Comparison of ENCODE assay signal across 8 cellular contexts in genomic region chr17:7484067-7484963, GRCh38. TPM values are rescaled to one million over a fixed set of nuclear protein-coding genes. Genes with fewer than 3 reads are reported as not detected.
DNase-seq lines count a peak whose midpoint lies in the region; ATAC-seq lines count a peak whose summit lies in the region.

TSS of gene POLR2A (plus strand) at chr17:7484366.

- peaks cover 47% of the 10 kb centered on the region for H4K20me1 ChIP-seq in BLaER1

- ATAC-seq in GM19328 (IDR thresholded peaks at IDR 0.05; ENCODE audit: unreplicated experiment) = peak; percentile 59
- ATAC-seq in HG03520 (IDR thresholded peaks at IDR 0.05; ENCODE audit: unreplicated experiment) = peak; percentile 55
- peak; percentile 81 for ATAC-seq in left lobe of liver

- no peaks in the 10 kb centered on the region for H3K9me3 ChIP-seq in BLaER1

- peak within 1 kb of the TSS; percentile 80 for H3K4me2 ChIP-seq in BLaER1

- H3K4me3 ChIP-seq in BLaER1 = peak within 1 kb of the TSS; percentile 72

- no peaks in the 10 kb centered on the region for H3K27me3 ChIP-seq in BLaER1

- DNase-seq in NCI-H69 (lab: John Stamatoyannopoulos, UW) (peak; percentile 95), dedifferentiated amniotic fluid mesenchymal stem cell (ENCODE audit: extremely low spot score) (peak; percentile 96), left lobe of liver (ENCODE audit: low spot score) (peak; percentile 99)
- peak; percentile 98 for DNase-seq in activated CD4-positive, alpha-beta T cell treated with anti-CD3 and anti-CD28 coated beads, Interleukin-2, amount 50 U/mL, for 1 hour
- peak; percentile 97 for DNase-seq in stimulated activated CD4-positive, alpha-beta T cell treated with anti-CD3 and anti-CD28 coated beads, Interleukin-2, amount 100 ng/mL, for 4 hours (ENCODE audit: low read depth)

- peak within 1 kb of the TSS; percentile 100 for H3K27ac ChIP-seq in BLaER1

- peaks cover 20% of the 10 kb centered on the region for H3K36me3 ChIP-seq in BLaER1

- peak within 1 kb of the TSS; percentile 99 for H3K9ac ChIP-seq in BLaER1

- peaks cover 73% of the 10 kb centered on the region for H3K4me1 ChIP-seq in BLaER1

RNA-seq across cellular contexts. Expression of gene POLR2A, which starts in this region (rescaled TPM):
- total RNA-seq in left lobe of liver = 55.9 TPM

Comparison
In these comparisons a context has a peak if more than half of its experiments do, and no peak if none do; other contexts are left out.
1. Peak in every context shown above with its lines: DNase-seq, ATAC-seq, H3K4me3 ChIP-seq and H3K27ac ChIP-seq.